In the genomic region with DNA sequence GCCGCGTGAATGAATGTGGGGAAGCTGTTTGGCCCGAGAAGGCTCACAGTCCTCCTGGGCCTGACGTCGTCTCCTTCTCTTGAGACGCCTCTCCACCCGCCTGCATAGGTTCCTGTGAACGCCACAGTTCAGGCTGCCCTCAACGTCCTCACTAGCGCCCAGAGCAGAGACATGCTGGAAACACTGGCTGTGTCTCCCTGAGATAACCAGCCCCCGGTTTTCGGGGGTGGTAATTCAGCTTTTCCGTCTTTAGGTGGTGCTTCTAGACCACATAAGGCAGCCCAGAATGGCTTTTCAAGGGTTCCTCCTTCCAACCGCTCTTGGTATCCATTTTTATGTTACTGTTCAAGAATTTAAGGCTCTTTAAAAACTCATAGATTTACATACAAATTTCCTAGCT, we compare ENCODE assay signal across 8 cellular contexts.
DNase-seq lines count a peak whose midpoint lies in the region; ATAC-seq, FAIRE-seq and TF ChIP-seq lines count a peak whose summit lies in the region.

No MANE protein-coding gene starts in this region.

- ATAC-seq in A549: peak; percentile 66 to 82; a peak in 5 of 6 replicates
- no peak for ATAC-seq in natural killer cell treated with Interleukin-12 subunit alpha and Interleukin-12 subunit beta and Interleukin-15 and Interleukin-18, amount 100 ng/mL, for 72 hours

- peak; percentile 29 to 55 for DNase-seq in A549 (ENCODE audit: low read depth in 1 of 2, low spot score in 1 of 2)
- DNase-seq in SK-MEL-5 (ENCODE audit: low read depth, low spot score): peak; percentile 71
- DNase-seq in head of caudate nucleus: peak; percentile 46 to 90 (median 76)
- peak; percentile 77 for DNase-seq in posterior vena cava (ENCODE audit: low spot score)
- no peak for DNase-seq in prostate gland (ENCODE audit: low spot score)
- DNase-seq in T-helper 2 cell treated with Interferon-gamma antibody and Interleukin-4, amounts not matched to agents 5 μg/mL and 100 μg/mL, for 36 hours (ENCODE audit: low spot score): no peak
- no peak for DNase-seq in natural killer cell treated with Interleukin-12 subunit alpha and Interleukin-12 subunit beta and Interleukin-15 and Interleukin-18, amount 100 ng/mL, for 72 hours (ENCODE audit: low spot score)

- peak; percentile 51 to 59; a peak in 4 of 5 replicates for TF ChIP-seq RAD21 in A549 (conservative IDR thresholded peaks at IDR 0.05 in 1 of 2, IDR thresholded peaks at IDR 0.05 in 1 of 2)

- H3K4me3 Mint-ChIP-seq in T-helper 2 cell treated with Interferon-gamma antibody and Interleukin-4, amounts not matched to agents 5 μg/mL and 100 μg/mL, for 36 hours: no peak overlapping the region
- no peak overlapping the region for H3K4me3 Mint-ChIP-seq in natural killer cell treated with Interleukin-12 subunit alpha and Interleukin-12 subunit beta and Interleukin-15 and Interleukin-18, amount 100 ng/mL, for 72 hours

- FAIRE-seq in A549 (lab: Jason Lieb, UNC): no peak

- intact Hi-C loops in head of caudate nucleus (cut with DNase I): no loop called here
- intact Hi-C loops in posterior vena cava (cut with DNase I): no loop called here
- intact Hi-C loops in prostate gland (cut with DNase I): loop anchor here (5.0 kb wide), 1 partner anchor 1448 kb away; no protein-coding TSS in a partner anchor

- TF ChIP-seq CTCF in A549 (IDR thresholded peaks at IDR 0.05) (peak; percentile 39), HEK293 (tag by site-specific recombination; IDR thresholded peaks at IDR 0.05) (0 out of 2 replicates have a peak, but pooled peaks have one; percentile 40), prostate gland (IDR thresholded peaks at IDR 0.05) (peak in 1 of 4 experiments; percentile 18)

- 10% methylated on average over 9 of the region's 14 CpGs for WGBS in A549 (ENCODE audit: missing lambda C conversion rate)
- 11% methylated on average over 14 of the region's 14 CpGs for WGBS in prostate gland

- no peak for TF ChIP-seq EP300 in A549 (IDR thresholded peaks at IDR 0.05)

- CTCF ChIA-PET in A549 (lab: Yijun Ruan, JAX): interaction anchor here (0.7 to 1.3 kb wide), 7 partner anchors 9 to 1796 kb away, joined by 3 to 5 read pairs (median 3); no protein-coding TSS in a partner anchor
- CTCF ChIA-PET in HEK293 (lab: Yijun Ruan, JAX): interaction anchor here (0.6 to 1.5 kb wide), 11 partner anchors 15 to 1596 kb away, joined by 3 to 5 read pairs (median 3); no protein-coding TSS in a partner anchor

- peaks cover 31% of the 10 kb centered on the region for H3K27me3 Mint-ChIP-seq in T-helper 2 cell treated with Interferon-gamma antibody and Interleukin-4, amounts not matched to agents 5 μg/mL and 100 μg/mL, for 36 hours (ENCODE audit: low read depth)
- H3K27me3 Mint-ChIP-seq in natural killer cell treated with Interleukin-12 subunit alpha and Interleukin-12 subunit beta and Interleukin-15 and Interleukin-18, amount 100 ng/mL, for 72 hours: peaks cover 24 to 46% of the 10 kb centered on the region in 2 donors

- H3K27ac ChIP-seq in A549 (no peak overlapping the region), HEK293 (ENCODE audit: extremely low read depth, low read depth, low read length) (no peak overlapping the region), prostate gland (no peak overlapping the region)

- no peaks in the 10 kb centered on the region for H3K4me1 Mint-ChIP-seq in T-helper 2 cell treated with Interferon-gamma antibody and Interleukin-4, amounts not matched to agents 5 μg/mL and 100 μg/mL, for 36 hours (ENCODE audit: low read depth)
- no peaks in the 10 kb centered on the region for H3K4me1 Mint-ChIP-seq in natural killer cell treated with Interleukin-12 subunit alpha and Interleukin-12 subunit beta and Interleukin-15 and Interleukin-18, amount 100 ng/mL, for 72 hours (ENCODE audit: low read depth in 2 of 2)

- TF ChIP-seq POLR2A in A549 (IDR thresholded peaks at IDR 0.05; ENCODE audit: low read length): no peak
- no peak for TF ChIP-seq POLR2A in prostate gland (IDR thresholded peaks at IDR 0.05)

- no peaks in the 10 kb centered on the region for H3K9me3 Mint-ChIP-seq in T-helper 2 cell treated with Interferon-gamma antibody and Interleukin-4, amounts not matched to agents 5 μg/mL and 100 μg/mL, for 36 hours
- H3K9me3 Mint-ChIP-seq in natural killer cell treated with Interleukin-12 subunit alpha and Interleukin-12 subunit beta and Interleukin-15 and Interleukin-18, amount 100 ng/mL, for 72 hours: no peaks in the 10 kb centered on the region

- no peak overlapping the region for H3K27ac Mint-ChIP-seq in T-helper 2 cell treated with Interferon-gamma antibody and Interleukin-4, amounts not matched to agents 5 μg/mL and 100 μg/mL, for 36 hours
- no peak overlapping the region for H3K27ac Mint-ChIP-seq in natural killer cell treated with Interleukin-12 subunit alpha and Interleukin-12 subunit beta and Interleukin-15 and Interleukin-18, amount 100 ng/mL, for 72 hours

- H3K27me3 ChIP-seq in prostate gland (replicated peaks; ENCODE audit: insufficient read depth): peaks cover 7% of the 10 kb centered on the region

- H3K4me1 ChIP-seq in A549 (no peaks in the 10 kb centered on the region), HEK293 (ENCODE audit: control insufficient read depth, insufficient read depth, low read length) (no peaks in the 10 kb centered on the region), prostate gland (replicated peaks) (no peaks in the 10 kb centered on the region)

- H3K36me3 ChIP-seq in HEK293 (ENCODE audit: control insufficient read depth in 2 of 2, insufficient read depth in 1 of 2, low read length in 2 of 2): no peaks in the 10 kb centered on the region
- no peaks in the 10 kb centered on the region for H3K36me3 ChIP-seq in prostate gland

- H3K4me3 ChIP-seq in A549 (no peak overlapping the region), HEK293 (ENCODE audit: low read depth, low read length) (no peak overlapping the region), prostate gland (no peak overlapping the region)

- 0 out of 3 replicates have a peak overlapping the region, but pooled peaks have one; percentile 4 for H3K4me2 ChIP-seq in A549

- in situ Hi-C loops in SK-MEL-5 (cut with HindIII; ENCODE audit: low pct_unique_long_range_greater_than_20kb, low sequenced_read_pairs): no loop called here

- H3K9me3 ChIP-seq in A549: no peaks in the 10 kb centered on the region
- H3K9me3 ChIP-seq in HEK293 (ENCODE audit: control insufficient read depth, insufficient read depth, low read depth, low read length): no peaks in the 10 kb centered on the region
- H3K9me3 ChIP-seq in prostate gland: no peaks in the 10 kb centered on the region

- no peaks in the 10 kb centered on the region for H3K36me3 Mint-ChIP-seq in T-helper 2 cell treated with Interferon-gamma antibody and Interleukin-4, amounts not matched to agents 5 μg/mL and 100 μg/mL, for 36 hours (ENCODE audit: low read depth)
- H3K36me3 Mint-ChIP-seq in natural killer cell treated with Interleukin-12 subunit alpha and Interleukin-12 subunit beta and Interleukin-15 and Interleukin-18, amount 100 ng/mL, for 72 hours: no peaks in the 10 kb centered on the region

- POLR2A ChIA-PET in A549 (lab: Yijun Ruan, JAX) (no interaction called here), HEK293 (lab: Yijun Ruan, JAX) (no interaction called here)

TF ChIP-seq in A549, 52 proteins besides CTCF, POLR2A, EP300 and RAD21:
- TF ChIP-seq, protein P1, sequence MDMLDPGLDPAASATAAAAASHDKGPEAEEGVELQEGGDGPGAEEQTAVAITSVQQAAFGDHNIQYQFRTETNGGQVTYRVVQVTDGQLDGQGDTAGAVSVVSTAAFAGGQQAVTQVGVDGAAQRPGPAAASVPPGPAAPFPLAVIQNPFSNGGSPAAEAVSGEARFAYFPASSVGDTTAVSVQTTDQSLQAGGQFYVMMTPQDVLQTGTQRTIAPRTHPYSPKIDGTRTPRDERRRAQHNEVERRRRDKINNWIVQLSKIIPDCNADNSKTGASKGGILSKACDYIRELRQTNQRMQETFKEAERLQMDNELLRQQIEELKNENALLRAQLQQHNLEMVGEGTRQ (IDR thresholded peaks at IDR 0.05): no peak
- TF ChIP-seq MAX (IDR thresholded peaks at IDR 0.05) (no peak), RCOR1 (IDR thresholded peaks at IDR 0.05; ENCODE audit: low read depth, low read length) (no peak)

TF ChIP-seq in HEK293, 187 proteins besides CTCF, POLR2A, EP300 and RAD21:
- TF ChIP-seq KLF7 (tag by site-specific recombination; IDR thresholded peaks at IDR 0.05; ENCODE audit: borderline replicate concordance): no peak
- no peak for TF ChIP-seq ZNF274 (IDR thresholded peaks at IDR 0.05; ENCODE audit: low read length)
- no peak for TF ChIP-seq ZNF274 (tag by site-specific recombination; IDR thresholded peaks at IDR 0.05; ENCODE audit: borderline replicate concordance)
- TF ChIP-seq ZFP69B (tag by site-specific recombination; IDR thresholded peaks at IDR 0.05): no peak
- TF ChIP-seq ZNF654 (tag by site-specific recombination; IDR thresholded peaks at IDR 0.05; ENCODE audit: low read depth): peak; percentile 35
- TF ChIP-seq MYNN (tag by site-specific recombination; IDR thresholded peaks at IDR 0.05; ENCODE audit: borderline replicate concordance): no peak
- TF ChIP-seq, protein P2, sequence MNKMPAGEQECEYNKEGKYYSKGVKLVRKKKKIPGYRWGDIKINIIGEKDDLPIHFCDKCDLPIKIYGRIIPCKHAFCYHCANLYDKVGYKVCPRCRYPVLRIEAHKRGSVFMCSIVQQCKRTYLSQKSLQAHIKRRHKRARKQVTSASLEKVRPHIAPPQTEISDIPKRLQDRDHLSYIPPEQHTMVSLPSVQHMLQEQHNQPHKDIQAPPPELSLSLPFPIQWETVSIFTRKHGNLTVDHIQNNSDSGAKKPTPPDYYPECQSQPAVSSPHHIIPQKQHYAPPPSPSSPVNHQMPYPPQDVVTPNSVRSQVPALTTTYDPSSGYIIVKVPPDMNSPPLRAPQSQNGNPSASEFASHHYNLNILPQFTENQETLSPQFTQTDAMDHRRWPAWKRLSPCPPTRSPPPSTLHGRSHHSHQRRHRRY (tag by site-specific recombination; IDR thresholded peaks at IDR 0.05): no peak
- TF ChIP-seq YY2 (tag by site-specific recombination; IDR thresholded peaks at IDR 0.05): no peak
- no peak for TF ChIP-seq ZNF621 (tag by site-specific recombination; IDR thresholded peaks at IDR 0.05)
- TF ChIP-seq ZNF223 (tag by site-specific recombination; IDR thresholded peaks at IDR 0.05): no peak

Comparison
In these comparisons a context has a peak if more than half of its experiments do, and no peak if none do; other contexts are left out.
1. ATAC-seq: peak in A549 (2 of 2); none in natural killer cell treated with Interleukin-12 subunit alpha and Interleukin-12 subunit beta and Interleukin-15 and Interleukin-18, amount 100 ng/mL, for 72 hours (0 of 2).
2. DNase-seq: peak in A549 (2 of 2), SK-MEL-5 (single experiment), head of caudate nucleus (42 of 42) and posterior vena cava (single experiment); none in prostate gland (single experiment), T-helper 2 cell treated with Interferon-gamma antibody and Interleukin-4, amounts not matched to agents 5 μg/mL and 100 μg/mL, for 36 hours (single experiment) and natural killer cell treated with Interleukin-12 subunit alpha and Interleukin-12 subunit beta and Interleukin-15 and Interleukin-18, amount 100 ng/mL, for 72 hours (single experiment).
3. Of the 5 proteins assayed by ChIP-seq in both HEK293 and A549: peak only in HEK293: none; only in A549: none; in both: CTCF; in neither: 4.